ENCODE assay signal across 18 cellular contexts in the genomic region with DNA sequence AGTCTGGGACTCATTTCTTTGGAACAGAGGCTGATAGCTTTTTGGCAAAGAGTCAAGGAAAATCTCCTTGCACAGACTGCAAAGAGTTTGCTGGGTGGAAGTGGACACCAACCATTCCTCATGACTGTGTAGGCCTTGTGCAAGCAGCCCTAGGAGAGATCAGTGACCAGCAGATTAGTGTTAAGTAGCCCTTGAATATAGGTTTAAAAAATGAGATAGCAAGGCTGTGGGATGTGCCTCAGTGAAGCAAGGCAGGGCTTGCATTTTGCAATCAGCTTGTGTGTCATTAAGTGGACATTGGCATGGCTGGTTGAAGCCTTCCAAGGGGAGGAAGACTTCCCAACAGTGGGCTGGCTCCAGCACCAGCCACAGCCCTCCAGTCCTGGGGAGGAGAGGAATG.
DNase-seq lines count a peak whose midpoint lies in the region; ATAC-seq and TF ChIP-seq lines count a peak whose summit lies in the region.
"Had no signal": no experiment of that assay in that cellular context is flagged by ENCODE, and none has a peak within 500 bp of the region (broad histone marks: within the 10 kb centered on the region; RNA-seq: fewer than 3 reads in every experiment).

No MANE protein-coding gene starts in this region.

- H3K9me3 Mint-ChIP-seq in nephron = no peaks in the 10 kb centered on the region
- no peaks in the 10 kb centered on the region for H3K9me3 Mint-ChIP-seq in effector memory CD8-positive, alpha-beta T cell

- H3K4me1 Mint-ChIP-seq in nephron = peaks cover 26% of the 10 kb centered on the region
- H3K4me1 Mint-ChIP-seq in effector memory CD8-positive, alpha-beta T cell (ENCODE audit: low read depth in 2 of 2) = no peaks in the 10 kb centered on the region
- H3K4me1 Mint-ChIP-seq: IgD-negative memory B cell had no signal

- H3K27me3 Mint-ChIP-seq in nephron (ENCODE audit: low read depth) = peaks cover 9% of the 10 kb centered on the region
- H3K27me3 Mint-ChIP-seq in effector memory CD8-positive, alpha-beta T cell = peaks cover 6 to 22% of the 10 kb centered on the region in 2 donors

- TF ChIP-seq CTCF in AG10803 (conservative IDR thresholded peaks at IDR 0.05; ENCODE audit: low read length) = no peak
- no peak for TF ChIP-seq CTCF in foreskin fibroblast (IDR thresholded peaks at IDR 0.05; ENCODE audit: low read depth, low read length)
- TF ChIP-seq CTCF in nephron (IDR thresholded peaks at IDR 0.05; ENCODE audit: unreplicated experiment in 3 of 3) = no peak

- no peaks in the 10 kb centered on the region for H3K36me3 Mint-ChIP-seq in nephron (ENCODE audit: low read depth)
- H3K36me3 Mint-ChIP-seq in effector memory CD8-positive, alpha-beta T cell (ENCODE audit: insufficient read depth) = peaks cover 3% of the 10 kb centered on the region
- H3K36me3 Mint-ChIP-seq: IgD-negative memory B cell had no signal

- DNase-seq in AG10803 (ENCODE audit: low read depth) = peak; percentile 18
- DNase-seq in amniotic epithelial cell (ENCODE audit: low read depth) = peak; percentile 1
- DNase-seq in foreskin fibroblast = peak; percentile 2 to 12
- no peak for DNase-seq in COLO829 (ENCODE audit: low spot score)
- no peak for DNase-seq in effector memory CD8-positive, alpha-beta T cell
- DNase-seq in dedifferentiated amniotic fluid mesenchymal stem cell (ENCODE audit: extremely low spot score) = no peak
- DNase-seq: AML-193, H7, Karpas-422, NCI-H1436, NCI-H1930, NCI-H345, NCI-H524 treated with DMSO at 0.1 percent for 48 hours had no signal

- H3K4me3 ChIP-seq in AG10803 (ENCODE audit: low read length) (no peak overlapping the region), foreskin fibroblast (ENCODE audit: low read depth in 1 of 2, low read length in 2 of 2) (no peak overlapping the region)
- H3K4me3 ChIP-seq: SK-N-MC had no signal

- H3K4me3 Mint-ChIP-seq in nephron = no peak overlapping the region
- no peak overlapping the region for H3K4me3 Mint-ChIP-seq in effector memory CD8-positive, alpha-beta T cell
- H3K4me3 Mint-ChIP-seq: IgD-negative memory B cell had no signal

- peak overlapping the region; percentile 54 to 94 (median 81) for H3K27ac Mint-ChIP-seq in nephron
- H3K27ac Mint-ChIP-seq in effector memory CD8-positive, alpha-beta T cell = no peak overlapping the region
- H3K27ac Mint-ChIP-seq: IgD-negative memory B cell had no signal

- ATAC-seq in HG02885 (IDR thresholded peaks at IDR 0.05; ENCODE audit: poor library complexity, unreplicated experiment) = no peak
- ATAC-seq in effector memory CD8-positive, alpha-beta T cell (replicated peaks) = no peak
- ATAC-seq: Panc1 had no signal

Comparison
In these comparisons a context has a peak if more than half of its experiments do, and no peak if none do; other contexts are left out.
1. DNase-seq: peak in AG10803 (single experiment), amniotic epithelial cell (single experiment) and foreskin fibroblast (2 of 2); none in COLO829 (single experiment), effector memory CD8-positive, alpha-beta T cell (0 of 3) and dedifferentiated amniotic fluid mesenchymal stem cell (single experiment).
2. H3K27ac Mint-ChIP-seq: peak in nephron (3 of 3); none in effector memory CD8-positive, alpha-beta T cell (0 of 2).